In the genomic region with DNA sequence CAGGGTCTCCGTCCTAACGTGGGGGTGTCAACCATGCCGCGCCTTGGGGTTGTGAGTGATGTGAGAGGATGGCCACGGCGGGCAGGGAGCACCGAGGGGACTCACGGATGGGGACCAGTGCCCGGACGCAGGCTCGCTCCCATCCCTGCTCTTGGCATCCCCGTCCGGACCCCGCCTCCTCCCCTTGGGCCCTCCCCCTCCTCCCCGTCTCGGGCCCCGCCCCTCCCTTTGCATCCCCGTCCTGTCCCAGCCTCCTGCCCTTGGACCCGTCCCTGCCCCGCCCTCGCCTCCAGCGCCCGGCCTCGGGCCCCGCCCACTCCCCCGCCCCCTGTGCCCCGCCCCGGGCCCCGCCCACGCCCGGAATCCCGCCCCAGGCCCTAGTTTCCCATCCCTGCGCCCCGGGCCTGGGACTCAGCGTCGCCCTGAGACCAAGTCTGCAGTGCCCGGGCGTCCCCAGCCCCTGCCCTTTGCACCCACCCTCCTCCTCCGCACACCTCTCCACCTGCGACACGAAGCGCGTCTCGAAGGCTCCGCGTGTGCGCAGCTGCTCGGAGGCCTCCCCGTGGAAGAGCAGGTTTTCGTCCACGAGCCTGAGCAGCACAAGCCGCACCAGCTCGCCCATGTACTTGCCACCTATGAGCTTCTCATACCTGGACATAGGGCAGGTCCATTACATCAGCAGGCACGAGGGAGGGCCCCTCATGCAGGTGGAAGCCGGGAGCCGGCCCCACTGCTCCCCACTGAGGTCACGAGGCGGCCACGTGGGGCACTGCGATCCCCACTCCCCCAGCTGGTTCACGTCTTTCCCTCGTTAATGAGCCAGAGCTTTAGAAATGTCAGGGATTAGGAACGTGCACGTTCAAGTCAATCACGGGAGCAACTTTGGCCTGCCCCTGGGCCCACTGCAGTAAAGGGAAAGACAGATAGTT, we compare ENCODE assay signal across 9 cellular contexts. TPM values are rescaled to one million over a fixed set of nuclear protein-coding genes. Genes with fewer than 3 reads are reported as not detected.
A peak's percentile ranks its signal among the peaks of the same experiment; 100 is the strongest.
DNase-seq lines count a peak whose midpoint lies in the region; ATAC-seq and TF ChIP-seq lines count a peak whose summit lies in the region.
"Had no signal": no experiment of that assay in that cellular context is flagged by ENCODE, and none has a peak within 500 bp of the region (broad histone marks: within the 10 kb centered on the region; RNA-seq: fewer than 3 reads in every experiment).

No MANE protein-coding gene starts in this region.

- H3K27me3 Mint-ChIP-seq in activated naive CD8-positive, alpha-beta T cell treated with anti-CD3 and anti-CD28 coated beads for 36 hours, result peaks cover 3% of the 10 kb centered on the region

- H4K20me1 ChIP-seq in DND-41 (ENCODE audit: insufficient read depth, low read length), result no peaks in the 10 kb centered on the region

- H3K4me1 Mint-ChIP-seq in activated naive CD8-positive, alpha-beta T cell treated with anti-CD3 and anti-CD28 coated beads for 36 hours, result peaks cover 9% of the 10 kb centered on the region

- ATAC-seq in DND-41 (ENCODE audit: insufficient read depth, low read depth), result peak; percentile 25; the same call in 1 of the 3 replicates
- ATAC-seq in Right ventricle myocardium inferior, result peak; percentile 93
- no peak for ATAC-seq in HG03460 (IDR thresholded peaks at IDR 0.05; ENCODE audit: unreplicated experiment)

- no peaks in the 10 kb centered on the region for H3K4me1 ChIP-seq in DND-41 (ENCODE audit: insufficient read depth, low read length)
- H3K4me1 ChIP-seq in trophoblast cell (ENCODE audit: control insufficient read depth in 1 of 2, insufficient read depth in 2 of 2, low read length in 2 of 2), result peaks cover 10 to 24% of the 10 kb centered on the region in 2 experiments
- peaks cover 0 to 26% (median 4%) of the 10 kb centered on the region in 4 donors for H3K4me1 ChIP-seq in tibial nerve

- H4K91ac ChIP-seq in trophoblast cell (ENCODE audit: low read depth, low read length), result no peak overlapping the region

- DNase-seq in DND-41 (no peak), RWPE1 (ENCODE audit: low spot score) (peak; percentile 87), Right ventricle myocardium inferior (ENCODE audit: missing footprints) (peak; percentile 90), trophoblast cell (peak in 1 of 2 donors; percentile 9), tibial nerve (ENCODE audit: low spot score in 2 of 2) (peak; percentile 55 to 63), NCI-H1694 (lab: John Stamatoyannopoulos, UW) (no peak)
- peak; percentile 68 for DNase-seq in activated naive CD8-positive, alpha-beta T cell treated with anti-CD3 and anti-CD28 coated beads for 36 hours

- H3K23ac ChIP-seq in trophoblast cell (ENCODE audit: low read length), result no peak overlapping the region

- H3K79me1 ChIP-seq in trophoblast cell (ENCODE audit: low read length), result peaks cover 6% of the 10 kb centered on the region

- WGBS in trophoblast cell (ENCODE audit: extremely low coverage, insufficient coverage, insufficient read length), result no CpG with 5 or more reads among the region's 65 CpGs
- whole genome bisulfite sequencing in tibial nerve, 2 donors, result 20% methylated on average over 19 to 43 of the region's 65 CpGs

- no peaks in the 10 kb centered on the region for H3K9me3 Mint-ChIP-seq in activated naive CD8-positive, alpha-beta T cell treated with anti-CD3 and anti-CD28 coated beads for 36 hours

- no peaks in the 10 kb centered on the region for H3K36me3 Mint-ChIP-seq in activated naive CD8-positive, alpha-beta T cell treated with anti-CD3 and anti-CD28 coated beads for 36 hours

- H2AFZ ChIP-seq in DND-41 (ENCODE audit: low read depth, low read length) (no peak overlapping the region), trophoblast cell (ENCODE audit: insufficient read depth, low read length, poor library complexity) (no peak overlapping the region)

- no peaks in the 10 kb centered on the region for H3K36me3 ChIP-seq in DND-41 (ENCODE audit: insufficient read depth, low read length)
- H3K36me3 ChIP-seq in trophoblast cell (ENCODE audit: control insufficient read depth in 1 of 2, insufficient read depth in 2 of 2, low read length in 2 of 2), result no peaks in the 10 kb centered on the region
- no peaks in the 10 kb centered on the region for H3K36me3 ChIP-seq in tibial nerve

- H2BK12ac ChIP-seq in trophoblast cell (ENCODE audit: low read length), result no peak overlapping the region

- TF ChIP-seq EP300 in tibial nerve (IDR thresholded peaks at IDR 0.05), result no peak

- H3K4me2 ChIP-seq in DND-41 (ENCODE audit: insufficient read depth, low read length) (no peak overlapping the region), trophoblast cell (ENCODE audit: low read length) (peak overlapping the region; percentile 33)

- no peak overlapping the region for H2BK120ac ChIP-seq in trophoblast cell (ENCODE audit: insufficient read depth, low read length, poor library complexity)

- no peak for TF ChIP-seq POLR2A in tibial nerve (IDR thresholded peaks at IDR 0.05)

- H3K4me3 ChIP-seq in DND-41 (ENCODE audit: low read depth in 1 of 2, low read length in 2 of 2), result no peak overlapping the region
- no peak overlapping the region for H3K4me3 ChIP-seq in trophoblast cell (ENCODE audit: low read depth, low read length)
- peak overlapping the region; percentile 25 to 62 (median 38) for H3K4me3 ChIP-seq in tibial nerve

- H4K12ac ChIP-seq in trophoblast cell (ENCODE audit: low read depth, low read length), result no peak overlapping the region

- H3K27me3 ChIP-seq in DND-41 (ENCODE audit: insufficient read depth, low read length, poor library complexity) (no peaks in the 10 kb centered on the region), trophoblast cell (ENCODE audit: insufficient read depth, low read length) (peaks cover 14% of the 10 kb centered on the region), tibial nerve (no peaks in the 10 kb centered on the region)

- H2AK5ac ChIP-seq in trophoblast cell (ENCODE audit: low read length), result no peak overlapping the region

- H3K4me3 Mint-ChIP-seq in activated naive CD8-positive, alpha-beta T cell treated with anti-CD3 and anti-CD28 coated beads for 36 hours, result peak overlapping the region; percentile 76

- H3K27ac ChIP-seq in DND-41 (ENCODE audit: low read length) (no peak overlapping the region), RWPE1 (no peak overlapping the region), trophoblast cell (ENCODE audit: low read depth, low read length) (no peak overlapping the region), tibial nerve (peak overlapping the region in 2 of 4 donors; percentile 61 to 63)
- H3K27ac ChIP-seq: HL-60 had no signal

- H4K8ac ChIP-seq in trophoblast cell (ENCODE audit: low read depth, low read length), result no peak overlapping the region

- intact Hi-C loops in Right ventricle myocardium inferior (cut with DNase I), result no loop called here

- H2BK5ac ChIP-seq in trophoblast cell (ENCODE audit: low read depth, low read length, poor library complexity), result no peak overlapping the region

- H3K79me2 ChIP-seq in DND-41 (ENCODE audit: insufficient read depth, low read length) (no peaks in the 10 kb centered on the region), trophoblast cell (ENCODE audit: control insufficient read depth, insufficient read depth, low read length, poor library complexity) (no peaks in the 10 kb centered on the region)

- no peak overlapping the region for H3K14ac ChIP-seq in trophoblast cell (ENCODE audit: low read length)

- H3K9ac ChIP-seq in DND-41 (ENCODE audit: low read depth, low read length), result no peak overlapping the region
- H3K9ac ChIP-seq in trophoblast cell (ENCODE audit: low read length), result no peak overlapping the region

- no peak overlapping the region for H3K18ac ChIP-seq in trophoblast cell (ENCODE audit: low read length)

- CTCF ChIA-PET in RWPE1 (lab: Yijun Ruan, JAX), result interaction anchor here (0.6 kb wide), 1 partner anchor 364 kb away, joined by 3 read pairs; no protein-coding TSS in a partner anchor

- POLR2A ChIA-PET in RWPE1 (lab: Yijun Ruan, JAX; ENCODE audit: low non-redundant PET), result no interaction called here

- no peaks in the 10 kb centered on the region for H3K9me3 ChIP-seq in DND-41 (ENCODE audit: insufficient read depth, low read length, severe bottlenecking)
- H3K9me3 ChIP-seq in trophoblast cell (ENCODE audit: insufficient read depth, low read depth, low read length), result peaks cover 12% of the 10 kb centered on the region
- H3K9me3 ChIP-seq in tibial nerve, result no peaks in the 10 kb centered on the region

- no peak overlapping the region for H3K4ac ChIP-seq in trophoblast cell (ENCODE audit: low read depth, low read length)

- TF ChIP-seq CTCF in DND-41 (IDR thresholded peaks at IDR 0.05; ENCODE audit: borderline replicate concordance, extremely low read depth, low read length, poor library complexity, severe bottlenecking) (no peak), RWPE1 (conservative IDR thresholded peaks at IDR 0.05; ENCODE audit: low read depth) (no peak), tibial nerve (IDR thresholded peaks at IDR 0.05) (no peak)

- H3K27ac Mint-ChIP-seq in activated naive CD8-positive, alpha-beta T cell treated with anti-CD3 and anti-CD28 coated beads for 36 hours, result peak overlapping the region; percentile 87

RNA-seq across cellular contexts. Expression of a gene that starts 5.1 kb away (rescaled TPM):
- total RNA-seq in activated naive CD8-positive, alpha-beta T cell treated with anti-CD3 and anti-CD28 coated beads for 36 hours, result not detected
- 3,838 TPM for total RNA-seq in Right ventricle myocardium inferior
- polyA plus RNA-seq in trophoblast cell (2013), result 146 and 148 TPM in 2 replicates
- total RNA-seq in tibial nerve, result not detected

RNA-seq across cellular contexts. Expression of a gene that starts 22.9 kb away (rescaled TPM):
- total RNA-seq in activated naive CD8-positive, alpha-beta T cell treated with anti-CD3 and anti-CD28 coated beads for 36 hours, result 100 to 1,000 TPM; 287 to 296 TPM
- total RNA-seq in Right ventricle myocardium inferior, result 87.3 TPM
- polyA plus RNA-seq in trophoblast cell (2013), result 57.4 and 61.4 TPM in 2 replicates
- 10 to 100 TPM; 33.9 to 87.9 (median 71.0) TPM for total RNA-seq in tibial nerve

RNA-seq across cellular contexts. Expression of a gene that starts 42.1 kb away (rescaled TPM):
- total RNA-seq in activated naive CD8-positive, alpha-beta T cell treated with anti-CD3 and anti-CD28 coated beads for 36 hours, result 10 to 100 TPM; 32.6 to 38.3 TPM
- total RNA-seq in Right ventricle myocardium inferior (13.6 TPM), tibial nerve (100 to 1,000 TPM; 142 to 440 (median 264) TPM)
- polyA plus RNA-seq in trophoblast cell (2013), result 31.3 and 31.8 TPM in 2 replicates

RNA-seq across cellular contexts. Expression of a gene that starts 43.0 kb away (rescaled TPM):
- 1 to 10 TPM; 2.5 to 3.7 TPM for total RNA-seq in activated naive CD8-positive, alpha-beta T cell treated with anti-CD3 and anti-CD28 coated beads for 36 hours
- total RNA-seq in Right ventricle myocardium inferior (1.8 TPM), tibial nerve (1 to 10 TPM in 3 of 4 donors, not detected in 1; 2.3 to 3.0 (median 2.4) TPM)
- polyA plus RNA-seq in trophoblast cell (2013), result 0.34 and 0.35 TPM in 2 replicates

RNA-seq across cellular contexts. Expression of a gene that starts 54.5 kb away (rescaled TPM):
- total RNA-seq in activated naive CD8-positive, alpha-beta T cell treated with anti-CD3 and anti-CD28 coated beads for 36 hours, result 10 to 100 TPM; 74.9 to 75.9 TPM
- total RNA-seq in Right ventricle myocardium inferior, result 58.0 TPM
- 122 and 127 TPM in 2 replicates for polyA plus RNA-seq in trophoblast cell (2013)
- 10 to 100 TPM; 36.2 to 54.6 (median 43.6) TPM for total RNA-seq in tibial nerve

Comparison
In these comparisons a context has a peak if more than half of its experiments do, and no peak if none do; other contexts are left out.
1. DNase-seq: peak in RWPE1 (single experiment), activated naive CD8-positive, alpha-beta T cell treated with anti-CD3 and anti-CD28 coated beads for 36 hours (single experiment), Right ventricle myocardium inferior (single experiment) and tibial nerve (2 of 2); none in DND-41 (single experiment) and NCI-H1694 (single experiment).
2. H3K4me3 ChIP-seq: peak in tibial nerve (4 of 4); none in DND-41 (0 of 2) and trophoblast cell (single experiment).
3. RNA of a gene that starts 5.1 kb away (total RNA-seq): 3,838 TPM in Right ventricle myocardium inferior (single experiment); not detected in activated naive CD8-positive, alpha-beta T cell treated with anti-CD3 and anti-CD28 coated beads for 36 hours and not detected in tibial nerve; every median in the first group is over 1,000 times any median in the second.